Comparison of ENCODE assay signal across 2 cellular contexts in the genomic region with DNA sequence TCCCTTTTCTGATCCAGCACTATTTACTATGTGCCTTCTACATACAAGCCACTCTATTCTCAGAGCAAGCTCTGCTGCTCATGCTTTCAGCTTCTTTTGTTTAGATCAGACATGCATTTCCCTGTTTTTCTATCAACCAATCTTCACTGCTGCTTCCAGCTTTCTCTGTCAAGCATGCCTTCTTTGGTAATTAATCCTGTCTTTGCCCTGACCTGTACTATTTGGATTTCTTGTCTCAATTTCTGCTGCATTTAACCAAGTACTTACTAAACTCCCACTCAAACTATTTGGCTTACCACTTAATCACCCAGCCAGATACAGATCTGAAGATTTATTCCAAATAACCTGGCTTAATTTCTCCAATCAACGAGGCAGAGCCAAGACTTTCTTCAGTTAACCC.
TF ChIP-seq lines count a peak whose summit lies in the region.

No MANE protein-coding gene starts in this region.

TF ChIP-seq in SK-N-SH, 30 proteins besides CTCF, POLR2A, EP300 and RAD21:
- TF ChIP-seq, protein P1, sequence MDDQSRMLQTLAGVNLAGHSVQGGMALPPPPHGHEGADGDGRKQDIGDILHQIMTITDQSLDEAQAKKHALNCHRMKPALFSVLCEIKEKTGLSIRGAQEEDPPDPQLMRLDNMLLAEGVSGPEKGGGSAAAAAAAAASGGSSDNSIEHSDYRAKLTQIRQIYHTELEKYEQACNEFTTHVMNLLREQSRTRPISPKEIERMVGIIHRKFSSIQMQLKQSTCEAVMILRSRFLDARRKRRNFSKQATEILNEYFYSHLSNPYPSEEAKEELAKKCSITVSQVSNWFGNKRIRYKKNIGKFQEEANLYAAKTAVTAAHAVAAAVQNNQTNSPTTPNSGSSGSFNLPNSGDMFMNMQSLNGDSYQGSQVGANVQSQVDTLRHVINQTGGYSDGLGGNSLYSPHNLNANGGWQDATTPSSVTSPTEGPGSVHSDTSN (IDR thresholded peaks at IDR 0.05) = peak; percentile 27; the same call in 1 of the 2 replicates
- TF ChIP-seq FOXM1 (IDR thresholded peaks at IDR 0.05; ENCODE audit: low read depth) = no peak
- no peak for TF ChIP-seq NRF1 (IDR thresholded peaks at IDR 0.05; ENCODE audit: low read depth, low read length)
- TF ChIP-seq, protein P2, sequence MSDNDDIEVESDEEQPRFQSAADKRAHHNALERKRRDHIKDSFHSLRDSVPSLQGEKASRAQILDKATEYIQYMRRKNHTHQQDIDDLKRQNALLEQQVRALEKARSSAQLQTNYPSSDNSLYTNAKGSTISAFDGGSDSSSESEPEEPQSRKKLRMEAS (IDR thresholded peaks at IDR 0.05; ENCODE audit: low read depth) = no peak
- no peak for TF ChIP-seq SMC3 (IDR thresholded peaks at IDR 0.05; ENCODE audit: low read depth, low read length)
- TF ChIP-seq MEF2A (IDR thresholded peaks at IDR 0.05; ENCODE audit: borderline replicate concordance, low read depth) = no peak
- no peak for TF ChIP-seq SIN3A (IDR thresholded peaks at IDR 0.05; ENCODE audit: borderline replicate concordance, low read depth, low read length)

TF ChIP-seq in GM12891, 5 proteins besides CTCF, POLR2A, EP300 and RAD21:
- TF ChIP-seq POLR2AphosphoS5 (IDR thresholded peaks at IDR 0.05; ENCODE audit: low read depth, low read length) (no peak), PAX5 (IDR thresholded peaks at IDR 0.05; ENCODE audit: insufficient read depth, low read length, severe bottlenecking) (no peak), SPI1 (IDR thresholded peaks at IDR 0.05; ENCODE audit: low read depth, low read length) (no peak), POU2F2 (IDR thresholded peaks at IDR 0.05; ENCODE audit: low read depth, low read length) (no peak), TAF1 (IDR thresholded peaks at IDR 0.05; ENCODE audit: low read depth, low read length) (no peak)
